9 cellular contexts compared by ENCODE assay signal in the genomic region with DNA sequence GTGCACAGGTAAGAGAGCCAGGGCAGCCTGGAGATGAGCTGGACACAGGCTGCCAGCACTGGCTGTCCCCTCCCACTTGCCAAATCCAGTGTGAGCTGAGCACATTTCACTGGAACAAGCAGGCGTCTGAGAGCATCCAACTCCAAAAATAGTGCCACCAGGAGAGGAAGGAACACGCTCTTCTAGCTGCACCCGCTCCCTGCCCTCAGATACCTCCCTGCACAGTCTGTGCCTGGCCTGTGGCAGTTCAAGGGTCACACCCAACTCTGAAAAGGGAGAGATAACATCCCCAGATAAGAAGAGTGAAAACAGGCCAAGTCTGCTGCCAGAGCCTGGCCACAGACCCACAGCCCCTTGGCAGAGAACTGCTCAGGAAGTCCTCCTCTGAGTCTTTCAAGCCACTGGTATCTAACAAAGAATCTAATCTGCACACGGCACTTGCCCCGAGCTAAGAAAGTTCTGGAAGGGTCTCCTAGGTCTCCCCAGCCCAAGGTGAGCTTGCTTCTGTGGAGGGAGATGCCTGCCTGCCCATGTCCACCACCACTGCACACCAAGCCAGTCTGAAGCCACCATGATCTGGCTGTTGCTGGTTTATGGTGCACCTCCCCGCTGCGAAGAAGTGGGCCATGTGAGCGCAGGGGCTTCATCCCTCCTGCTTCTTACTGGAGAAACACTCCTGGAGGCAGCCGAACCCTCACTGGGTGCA. TPM values are rescaled to one million over a fixed set of nuclear protein-coding genes. Genes with fewer than 3 reads are reported as not detected.
A peak's percentile ranks its signal among the peaks of the same experiment; 100 is the strongest.
DNase-seq lines count a peak whose midpoint lies in the region; ATAC-seq and TF ChIP-seq lines count a peak whose summit lies in the region.
"Had no signal": no experiment of that assay in that cellular context is flagged by ENCODE, and none has a peak within 500 bp of the region (broad histone marks: within the 10 kb centered on the region; RNA-seq: fewer than 3 reads in every experiment).

No MANE protein-coding gene starts in this region.

- TF ChIP-seq POLR2A in gastrocnemius medialis (IDR thresholded peaks at IDR 0.05): peak; percentile 59 to 60

- intact Hi-C loops in activated CD8-positive, alpha-beta T cell treated with anti-CD3 and anti-CD28 coated beads for 36 hours (cut with micrococcal nuclease): no loop called here
- intact Hi-C loops in gastrocnemius medialis (cut with DNase I; ENCODE audit: low total_unique reads): no loop called here

- H3K27ac ChIP-seq in HUES48 (ENCODE audit: low read depth, low read length): peak overlapping the region; percentile 35
- peak overlapping the region; percentile 94 to 99 (median 98) for H3K27ac ChIP-seq in gastrocnemius medialis

- peaks cover 74% of the 10 kb centered on the region for H3K4me1 Mint-ChIP-seq in activated CD8-positive, alpha-beta T cell treated with anti-CD3 and anti-CD28 coated beads for 36 hours (ENCODE audit: low read depth)

- ATAC-seq in activated CD8-positive, alpha-beta T cell treated with anti-CD3 and anti-CD28 coated beads for 36 hours: peak; percentile 38
- peak; percentile 79 to 80 for ATAC-seq in gastrocnemius medialis
- no peak for ATAC-seq in GM19023 (IDR thresholded peaks at IDR 0.05; ENCODE audit: unreplicated experiment)
- ATAC-seq in GM19455 (IDR thresholded peaks at IDR 0.05; ENCODE audit: unreplicated experiment): no peak

- no peak for TF ChIP-seq CTCF in activated CD8-positive, alpha-beta T cell treated with anti-CD3 and anti-CD28 coated beads for 36 hours (IDR thresholded peaks at IDR 0.05)
- TF ChIP-seq CTCF in fibroblast of villous mesenchyme (IDR thresholded peaks at IDR 0.05; ENCODE audit: insufficient read depth, low read depth, low read length): no peak
- TF ChIP-seq CTCF in gastrocnemius medialis (IDR thresholded peaks at IDR 0.05 in 4 of 5, conservative IDR thresholded peaks at IDR 0.05 in 1 of 5): no peak

- no peaks in the 10 kb centered on the region for H3K27me3 ChIP-seq in HUES48 (ENCODE audit: control insufficient read depth, insufficient read depth, low read length)
- no peaks in the 10 kb centered on the region for H3K27me3 ChIP-seq in gastrocnemius medialis

- H3K4me1 ChIP-seq in HUES48 (ENCODE audit: control insufficient read depth, insufficient read depth, low read length): no peaks in the 10 kb centered on the region
- peaks cover 92 to 93% of the 10 kb centered on the region in 2 donors for H3K4me1 ChIP-seq in gastrocnemius medialis

- POLR2A ChIA-PET in activated CD8-positive, alpha-beta T cell treated with anti-CD3 and anti-CD28 coated beads for 36 hours (lab: Charles Lee): interaction anchor here (0.7 to 3.3 kb wide), 6 partner anchors 11 to 83 kb away, joined by 3 to 12 read pairs (median 3); a partner anchor contains a TSS

- H3K9me3 Mint-ChIP-seq in activated CD8-positive, alpha-beta T cell treated with anti-CD3 and anti-CD28 coated beads for 36 hours: no peaks in the 10 kb centered on the region
- H3K9me3 Mint-ChIP-seq: activated B cell treated with CpG ODN at 0.5 μM for 24 hours had no signal

- H3K36me3 ChIP-seq in HUES48 (ENCODE audit: control insufficient read depth, insufficient read depth, low read length): no peaks in the 10 kb centered on the region
- no peaks in the 10 kb centered on the region for H3K36me3 ChIP-seq in gastrocnemius medialis

- no peak overlapping the region for H3K4me3 ChIP-seq in HUES48 (ENCODE audit: low read depth, low read length)
- no peak overlapping the region for H3K4me3 ChIP-seq in fibroblast of villous mesenchyme (ENCODE audit: low read depth, low read length)
- peak overlapping the region in 1 of 4 donors; percentile 7 for H3K4me3 ChIP-seq in gastrocnemius medialis

- no peaks in the 10 kb centered on the region for H3K36me3 Mint-ChIP-seq in activated CD8-positive, alpha-beta T cell treated with anti-CD3 and anti-CD28 coated beads for 36 hours (ENCODE audit: low read depth)

- H3K9me3 ChIP-seq in HUES48 (ENCODE audit: control insufficient read depth, insufficient read depth, low read length) (no peaks in the 10 kb centered on the region), gastrocnemius medialis (no peaks in the 10 kb centered on the region)

- peak overlapping the region; percentile 84 for H3K27ac Mint-ChIP-seq in activated CD8-positive, alpha-beta T cell treated with anti-CD3 and anti-CD28 coated beads for 36 hours
- H3K27ac Mint-ChIP-seq: activated B cell treated with CpG ODN at 0.5 μM for 24 hours had no signal

- CTCF ChIA-PET in activated CD8-positive, alpha-beta T cell treated with anti-CD3 and anti-CD28 coated beads for 36 hours (lab: Charles Lee): interaction anchor here (1.2 to 11.8 kb wide), 9 partner anchors 11 to 342 kb away, joined by 3 to 97 read pairs (median 5); a partner anchor contains a TSS

- no peaks in the 10 kb centered on the region for H3K27me3 Mint-ChIP-seq in activated CD8-positive, alpha-beta T cell treated with anti-CD3 and anti-CD28 coated beads for 36 hours
- H3K27me3 Mint-ChIP-seq: activated B cell treated with CpG ODN at 0.5 μM for 24 hours had no signal

- in situ Hi-C loops in gastrocnemius medialis (cut with MboI; ENCODE audit: low sequenced_read_pairs in 4 of 4): no loop called here

- H3K4me3 Mint-ChIP-seq in activated CD8-positive, alpha-beta T cell treated with anti-CD3 and anti-CD28 coated beads for 36 hours: no peak overlapping the region
- H3K4me3 Mint-ChIP-seq: activated B cell treated with CpG ODN at 0.5 μM for 24 hours had no signal

- no peak for DNase-seq in activated CD8-positive, alpha-beta T cell treated with anti-CD3 and anti-CD28 coated beads for 36 hours
- DNase-seq in fibroblast of villous mesenchyme (ENCODE audit: low read depth): peak; percentile 37
- peak; percentile 93 to 96 for DNase-seq in gastrocnemius medialis
- DNase-seq in SIG-M5 (lab: John Stamatoyannopoulos, UW): no peak
- no peak for DNase-seq in NCI-H2081 (lab: John Stamatoyannopoulos, UW)
- DNase-seq: activated B cell treated with CpG ODN at 0.5 μM for 24 hours had no signal

- no peak overlapping the region for H3K9ac ChIP-seq in HUES48 (ENCODE audit: low read depth, low read length)

RNA-seq across cellular contexts. Expression of a gene that starts 14.7 kb away (rescaled TPM):
- 10 to 100 TPM; 20.1 to 21.9 TPM for total RNA-seq in activated CD8-positive, alpha-beta T cell treated with anti-CD3 and anti-CD28 coated beads for 36 hours
- total RNA-seq in fibroblast of villous mesenchyme: 15.1 and 19.9 TPM in 2 replicates
- 10 to 100 TPM; 21.8 to 30.8 (median 27.3) TPM for total RNA-seq in gastrocnemius medialis

RNA-seq across cellular contexts. Expression of a gene that starts 36.2 kb away (rescaled TPM):
- 100 to 1,000 TPM; 216 to 220 TPM for total RNA-seq in activated CD8-positive, alpha-beta T cell treated with anti-CD3 and anti-CD28 coated beads for 36 hours
- total RNA-seq in fibroblast of villous mesenchyme (209 and 241 TPM in 2 replicates), gastrocnemius medialis (100 to 1,000 TPM; 157 to 195 (median 184) TPM)

RNA-seq across cellular contexts. Expression of a gene that starts 50.5 kb away (rescaled TPM):
- 100 to 1,000 TPM; 137 to 142 TPM for total RNA-seq in activated CD8-positive, alpha-beta T cell treated with anti-CD3 and anti-CD28 coated beads for 36 hours
- total RNA-seq in fibroblast of villous mesenchyme (92.8 and 93.1 TPM in 2 replicates), gastrocnemius medialis (100 to 1,000 TPM in 3 of 4 donors, 10 to 100 TPM in 1; 97.1 to 155 (median 106) TPM)

Comparison
In these comparisons a context has a peak if more than half of its experiments do, and no peak if none do; other contexts are left out.
1. ATAC-seq: peak in activated CD8-positive, alpha-beta T cell treated with anti-CD3 and anti-CD28 coated beads for 36 hours (single experiment) and gastrocnemius medialis (2 of 2); none in GM19023 (single experiment) and GM19455 (single experiment).
2. DNase-seq: peak in fibroblast of villous mesenchyme (single experiment) and gastrocnemius medialis (2 of 2); none in activated CD8-positive, alpha-beta T cell treated with anti-CD3 and anti-CD28 coated beads for 36 hours (single experiment), SIG-M5 (single experiment) and NCI-H2081 (0 of 2).